13 cellular contexts compared by ENCODE assay signal in the genomic region with DNA sequence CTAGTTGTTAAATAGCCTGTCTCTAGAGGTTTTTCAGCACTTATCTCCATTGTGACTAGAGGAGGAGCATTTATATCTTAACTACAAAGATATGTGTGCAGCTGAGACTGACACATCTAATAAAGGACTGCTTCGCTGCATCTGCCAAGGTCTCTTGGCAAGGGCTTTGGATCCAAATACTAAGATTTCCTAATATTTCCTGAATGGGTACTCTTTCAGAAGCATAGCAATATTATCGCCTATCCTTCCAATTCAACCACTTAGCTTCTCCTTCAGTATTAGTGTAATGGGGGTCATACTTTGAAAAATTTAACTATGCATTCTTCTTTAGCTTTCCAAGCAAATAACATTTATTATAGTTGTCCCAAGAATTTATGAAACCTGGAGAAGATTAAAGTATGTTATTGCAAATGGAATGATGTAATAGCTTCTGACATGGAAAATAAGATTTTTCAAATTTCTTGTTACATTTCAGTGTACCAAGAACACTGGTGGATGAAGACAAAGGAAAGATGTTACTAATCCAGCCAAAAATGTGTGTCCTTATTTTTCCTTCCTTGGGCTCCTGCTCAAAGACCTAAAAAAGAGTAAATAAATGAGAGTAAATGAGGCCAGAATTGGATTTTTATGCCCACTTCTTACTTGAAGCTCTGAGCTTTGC.
DNase-seq lines count a peak whose midpoint lies in the region; ATAC-seq and TF ChIP-seq lines count a peak whose summit lies in the region.
"Had no signal": no experiment of that assay in that cellular context is flagged by ENCODE, and none has a peak within 500 bp of the region (broad histone marks: within the 10 kb centered on the region; RNA-seq: fewer than 3 reads in every experiment).

No MANE protein-coding gene starts in this region.

- H3K4me3 ChIP-seq in fibroblast of pulmonary artery (replicated peaks; ENCODE audit: low read depth, low read length): no peak overlapping the region

- intact Hi-C loops in Right ventricle myocardium superior (cut with DNase I) (no loop called here), cardiac septum (cut with DNase I) (no loop called here)

- DNase-seq in Right ventricle myocardium superior (no peak), cardiac septum (ENCODE audit: low spot score) (no peak), fibroblast of pulmonary artery (ENCODE audit: low read depth) (peak; percentile 59), left lobe of liver (ENCODE audit: low spot score) (no peak), HEK293T (ENCODE audit: extremely low spot score) (no peak), C1 segment of cervical spinal cord (lab: John Stamatoyannopoulos, UW) (no peak)
- no peak for DNase-seq in activated CD4-positive, alpha-beta T cell treated with anti-CD3 and anti-CD28 coated beads, Interleukin-2, amount 50 U/mL, for 1 hour
- DNase-seq: Caco-2; CD4-positive, CD25-positive, alpha-beta regulatory T cell; MM.1S; NCI-H1092 treated with DMSO at 0.1 percent for 48 hours; NCI-H69; SHP77 treated with DMSO at 0.1 percent for 48 hours had no signal

- peak; percentile 82 for ATAC-seq in Right ventricle myocardium superior (ENCODE audit: poor library complexity)
- ATAC-seq in left lobe of liver: peak; percentile 22

- POLR2A ChIA-PET in HEK293T (lab: Yijun Ruan, JAX): no interaction called here

- CTCF ChIA-PET in HEK293T (lab: Yijun Ruan, JAX): no interaction called here

- no peak for TF ChIP-seq CTCF in fibroblast of pulmonary artery (IDR thresholded peaks at IDR 0.05; ENCODE audit: low read length, missing control alignments)

TF ChIP-seq in HEK293T, 16 proteins besides CTCF, POLR2A, EP300 and RAD21:
- no peak for TF ChIP-seq LEF1 (IDR thresholded peaks at IDR 0.05; ENCODE audit: borderline replicate concordance)
- no peak for TF ChIP-seq ELF4 (IDR thresholded peaks at IDR 0.05)
- no peak for TF ChIP-seq FOXA1 (IDR thresholded peaks at IDR 0.05)
- TF ChIP-seq L3MBTL2 (conservative IDR thresholded peaks at IDR 0.05): no peak
- no peak for TF ChIP-seq HDGF (IDR thresholded peaks at IDR 0.05; ENCODE audit: borderline replicate concordance)
- no peak for TF ChIP-seq FOXM1 (IDR thresholded peaks at IDR 0.05; ENCODE audit: borderline replicate concordance)
- TF ChIP-seq, protein P1, sequence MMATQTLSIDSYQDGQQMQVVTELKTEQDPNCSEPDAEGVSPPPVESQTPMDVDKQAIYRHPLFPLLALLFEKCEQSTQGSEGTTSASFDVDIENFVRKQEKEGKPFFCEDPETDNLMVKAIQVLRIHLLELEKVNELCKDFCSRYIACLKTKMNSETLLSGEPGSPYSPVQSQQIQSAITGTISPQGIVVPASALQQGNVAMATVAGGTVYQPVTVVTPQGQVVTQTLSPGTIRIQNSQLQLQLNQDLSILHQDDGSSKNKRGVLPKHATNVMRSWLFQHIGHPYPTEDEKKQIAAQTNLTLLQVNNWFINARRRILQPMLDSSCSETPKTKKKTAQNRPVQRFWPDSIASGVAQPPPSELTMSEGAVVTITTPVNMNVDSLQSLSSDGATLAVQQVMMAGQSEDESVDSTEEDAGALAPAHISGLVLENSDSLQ (IDR thresholded peaks at IDR 0.05): no peak
- TF ChIP-seq NFRKB (IDR thresholded peaks at IDR 0.05): no peak
- no peak for TF ChIP-seq SP1 (IDR thresholded peaks at IDR 0.05)
- TF ChIP-seq ARNT (IDR thresholded peaks at IDR 0.05): no peak
- no peak for TF ChIP-seq ZNF384 (IDR thresholded peaks at IDR 0.05)
- TF ChIP-seq CTBP1 (IDR thresholded peaks at IDR 0.05; ENCODE audit: borderline replicate concordance): no peak
- TF ChIP-seq BHLHE40 (IDR thresholded peaks at IDR 0.05; ENCODE audit: borderline replicate concordance): no peak
- TF ChIP-seq FOXK2 (IDR thresholded peaks at IDR 0.05): no peak
- no peak for TF ChIP-seq SUZ12 (IDR thresholded peaks at IDR 0.05)
- TF ChIP-seq TARDBP (IDR thresholded peaks at IDR 0.05): no peak
